Comparison of ENCODE assay signal across 8 cellular contexts in the genomic region with DNA sequence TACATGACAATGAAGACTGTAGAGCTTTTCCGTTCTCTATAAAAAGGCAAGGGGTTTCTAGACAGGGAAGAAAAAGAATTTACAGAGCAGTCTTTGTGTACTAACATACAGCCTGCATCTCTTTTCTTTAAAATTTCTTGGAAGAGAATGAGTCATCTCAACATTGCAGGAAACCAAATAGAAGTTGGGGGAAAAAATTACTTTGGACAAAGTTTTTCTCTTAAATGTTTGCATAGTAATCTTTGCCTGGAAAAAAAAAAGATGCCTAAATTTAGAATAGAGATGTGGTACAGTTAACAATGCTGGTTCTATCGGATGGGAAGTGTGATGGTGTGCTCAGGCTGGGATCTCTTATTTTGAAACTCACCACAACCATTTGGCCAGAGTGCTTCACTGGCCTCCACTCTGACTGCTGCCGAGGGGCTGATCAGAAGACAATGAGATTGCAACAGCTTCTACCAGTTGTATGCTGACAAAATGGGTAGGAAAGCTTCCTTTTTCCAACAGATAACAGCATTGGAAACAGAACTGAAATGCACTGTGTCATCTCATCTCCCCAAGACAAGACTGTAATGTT.
A peak's percentile ranks its signal among the peaks of the same experiment; 100 is the strongest.
DNase-seq lines count a peak whose midpoint lies in the region; ATAC-seq, FAIRE-seq and TF ChIP-seq lines count a peak whose summit lies in the region.
"Not testable (repeated sequence)": the region's sequence is repeated elsewhere in the genome, so short reads cannot be mapped to it uniquely, and the experiment has no call there.

No MANE protein-coding gene starts in this region.

- intact Hi-C loops in heart left ventricle (cut with DNase I); psoas muscle (cut with DNase I); aorta (cut with DNase I): not testable (repeated sequence)

- not testable (repeated sequence) for H3K9me3 ChIP-seq in HEK293 (ENCODE audit: control insufficient read depth, insufficient read depth, low read depth, low read length); astrocyte (ENCODE audit: insufficient read depth, low read depth, low read length); heart left ventricle; lung (ENCODE audit: control insufficient read depth in 2 of 2, insufficient read depth in 1 of 2, low read length in 1 of 2); psoas muscle; aorta (ENCODE audit: control insufficient read depth, low read length)

- not testable (repeated sequence) for H3K4me3 Mint-ChIP-seq in WTC11; activated T-cell treated with anti-CD3 and anti-CD28 coated beads, Interleukin-2, amount 50 U/mL, for 24 hours
- peak overlapping the region; percentile 34 for H3K4me3 Mint-ChIP-seq in astrocyte (ENCODE audit: unreplicated experiment)

- not testable (repeated sequence) for H3K36me3 Mint-ChIP-seq in WTC11; activated T-cell treated with anti-CD3 and anti-CD28 coated beads, Interleukin-2, amount 50 U/mL, for 24 hours (ENCODE audit: low read depth); astrocyte (ENCODE audit: low read depth, unreplicated experiment)

- not testable (repeated sequence) for H3K27me3 Mint-ChIP-seq in WTC11 (ENCODE audit: low read depth); activated T-cell treated with anti-CD3 and anti-CD28 coated beads, Interleukin-2, amount 50 U/mL, for 24 hours; astrocyte (ENCODE audit: low read depth, unreplicated experiment)

- H3K9ac ChIP-seq in astrocyte (ENCODE audit: low read length) = not testable (repeated sequence)

- CTCF ChIA-PET in HEK293 (lab: Yijun Ruan, JAX); WTC11 (lab: Charles Lee): not testable (repeated sequence)

- ATAC-seq in WTC11 = peak; percentile 33
- ATAC-seq in heart left ventricle = peak; percentile 49 to 83 (median 70)
- ATAC-seq in lung (ENCODE audit: insufficient read depth, low FRiP score) = peak; percentile 71
- peak in 3 of 4 donors; percentile 50 to 74 (median 60) for ATAC-seq in psoas muscle
- ATAC-seq in aorta (ENCODE audit: low FRiP score) = peak; percentile 75

- H3K27ac ChIP-seq in HEK293 (ENCODE audit: extremely low read depth, low read depth, low read length); astrocyte (ENCODE audit: low read depth, low read length); heart left ventricle; lung (ENCODE audit: low read depth in 1 of 2, low read length in 1 of 2); psoas muscle; aorta (ENCODE audit: low read depth in 1 of 2, low read length in 2 of 2): not testable (repeated sequence)

- H3K9me3 Mint-ChIP-seq in WTC11; activated T-cell treated with anti-CD3 and anti-CD28 coated beads, Interleukin-2, amount 50 U/mL, for 24 hours; astrocyte (ENCODE audit: unreplicated experiment): not testable (repeated sequence)

- H3K4me2 ChIP-seq in astrocyte (ENCODE audit: low read length) = not testable (repeated sequence)

- H3K27ac Mint-ChIP-seq in WTC11 (peak overlapping the region; percentile 6; the same call in 1 of the 2 replicates), astrocyte (ENCODE audit: unreplicated experiment) (peak overlapping the region; percentile 81)
- peak overlapping the region; percentile 63 for H3K27ac Mint-ChIP-seq in activated T-cell treated with anti-CD3 and anti-CD28 coated beads, Interleukin-2, amount 50 U/mL, for 24 hours

- H3K4me1 Mint-ChIP-seq in WTC11; activated T-cell treated with anti-CD3 and anti-CD28 coated beads, Interleukin-2, amount 50 U/mL, for 24 hours (ENCODE audit: low read depth); astrocyte (ENCODE audit: low read depth, unreplicated experiment): not testable (repeated sequence)

- not testable (repeated sequence) for FAIRE-seq in astrocyte (lab: Jason Lieb, UNC)

- H3K79me2 ChIP-seq in astrocyte (ENCODE audit: insufficient read depth, low read length) = not testable (repeated sequence)

- not testable (repeated sequence) for H3K4me1 ChIP-seq in HEK293 (ENCODE audit: control insufficient read depth, insufficient read depth, low read length); astrocyte (ENCODE audit: insufficient read depth, low read length); heart left ventricle; lung (ENCODE audit: control insufficient read depth in 2 of 2, insufficient read depth in 2 of 2, low read length in 2 of 2); psoas muscle; aorta (ENCODE audit: control insufficient read depth in 1 of 2, insufficient read depth in 2 of 2, low read length in 2 of 2)

- H4K20me1 ChIP-seq in astrocyte (ENCODE audit: insufficient read depth, low read length) = not testable (repeated sequence)

- WGBS in heart left ventricle, 4 donors = 38 to 52% (median 41%) methylated on average over 1 to 2 of the region's 3 CpGs
- WGBS in lung, 2 donors = 11 to 33% methylated on average over 1 of the region's 3 CpGs
- WGBS in psoas muscle, 3 donors = 44 to 75% (median 57%) methylated on average over 1 of the region's 3 CpGs
- 0 to 8% methylated on average over 1 of the region's 3 CpGs for WGBS in aorta, 2 donors

- POLR2A ChIA-PET in HEK293 (lab: Yijun Ruan, JAX); WTC11 (lab: Charles Lee): not testable (repeated sequence)

- H3K27me3 ChIP-seq in astrocyte (ENCODE audit: insufficient read depth, low read length); heart left ventricle; lung (ENCODE audit: control insufficient read depth, insufficient read depth); psoas muscle (ENCODE audit: insufficient read depth in 3 of 3, low read length in 2 of 3); aorta (ENCODE audit: control insufficient read depth in 1 of 2, insufficient read depth in 2 of 2, low read length in 1 of 2): not testable (repeated sequence)

- not testable (repeated sequence) for DNase-seq in WTC11 (ENCODE audit: low spot score); activated T-cell treated with anti-CD3 and anti-CD28 coated beads, Interleukin-2, amount 50 U/mL, for 24 hours; astrocyte (ENCODE audit: low read depth); heart left ventricle; lung (ENCODE audit: low spot score); psoas muscle; aorta

- TF ChIP-seq POLR2A in heart left ventricle (IDR thresholded peaks at IDR 0.05) = not testable (repeated sequence)

- not testable (repeated sequence) for H2AFZ ChIP-seq in astrocyte (ENCODE audit: low read depth, low read length)

- not testable (repeated sequence) for H3K36me3 ChIP-seq in HEK293 (ENCODE audit: control insufficient read depth in 2 of 2, insufficient read depth in 1 of 2, low read length in 2 of 2); astrocyte (ENCODE audit: insufficient read depth, low read length); heart left ventricle; lung (ENCODE audit: control insufficient read depth in 2 of 2, insufficient read depth in 2 of 2, low read length in 2 of 2); psoas muscle (ENCODE audit: insufficient read depth in 1 of 2, low read depth in 1 of 2); aorta (ENCODE audit: control insufficient read depth in 1 of 2, insufficient read depth in 2 of 2, low read length in 1 of 2)

- TF ChIP-seq CTCF in HEK293 (tag by site-specific recombination; IDR thresholded peaks at IDR 0.05); WTC11 (IDR thresholded peaks at IDR 0.05); astrocyte (IDR thresholded peaks at IDR 0.05; ENCODE audit: insufficient read depth, low read depth, low read length); heart left ventricle (IDR thresholded peaks at IDR 0.05); lung (IDR thresholded peaks at IDR 0.05; ENCODE audit: control extremely low read depth, extremely low read depth); psoas muscle (IDR thresholded peaks at IDR 0.05): not testable (repeated sequence)

- not testable (repeated sequence) for H3K4me3 ChIP-seq in HEK293 (ENCODE audit: low read depth, low read length); astrocyte (ENCODE audit: insufficient read depth, low read depth, low read length); heart left ventricle; lung; psoas muscle; aorta (ENCODE audit: low read length in 2 of 2)

TF ChIP-seq in HEK293, 187 proteins besides CTCF, POLR2A, EP300 and RAD21:
- TF ChIP-seq MYNN (tag by site-specific recombination; IDR thresholded peaks at IDR 0.05; ENCODE audit: borderline replicate concordance) = 0 out of 2 replicates have a peak, but pooled peaks have one; percentile 19

Comparison
In these comparisons a context has a peak if more than half of its experiments do, and no peak if none do; other contexts are left out.
1. H3K27ac Mint-ChIP-seq: peak in every context shown above with its lines; median percentile 81 in astrocyte; 63 in activated T-cell treated with anti-CD3 and anti-CD28 coated beads, Interleukin-2, amount 50 U/mL, for 24 hours; 6 in WTC11.